In the genomic region with DNA sequence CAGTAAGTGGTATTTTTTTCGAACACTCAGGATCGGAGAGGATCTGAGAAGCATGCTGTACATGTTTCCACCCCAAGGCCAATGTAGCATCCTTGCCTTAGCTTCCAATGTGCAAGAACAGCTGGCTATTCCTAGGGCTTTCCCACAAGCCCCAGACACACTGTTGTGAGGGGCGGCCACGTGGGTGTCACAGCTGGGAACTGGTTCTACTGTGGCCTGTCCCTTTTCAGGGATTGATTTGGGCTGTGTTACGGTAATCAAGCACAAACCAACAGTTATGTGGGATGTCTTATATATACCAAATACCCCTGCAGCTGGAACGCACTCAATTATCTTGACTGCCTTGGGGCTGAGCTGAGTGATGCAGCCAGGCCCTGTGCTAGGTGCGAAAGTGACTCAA, we compare ENCODE assay signal across 28 cellular contexts.
"Had no signal": no experiment of that assay in that cellular context is flagged by ENCODE, and none has a peak within 500 bp of the region (broad histone marks: within the 10 kb centered on the region; RNA-seq: fewer than 3 reads in every experiment).

No MANE protein-coding gene starts in this region.

- H3K36me3 ChIP-seq: brain microvascular endothelial cell, gastroesophageal sphincter, left ventricle myocardium inferior, suprapubic skin, tibial artery, upper lobe of right lung had no signal

- H3K27me3 Mint-ChIP-seq: activated CD8-positive, alpha-beta T cell treated with anti-CD3 and anti-CD28 coated beads for 36 hours; activated T-helper 17 cell treated with anti-CD3 and anti-CD28 coated beads, Interleukin-2, amount 50 U/mL, for 72 hours; effector memory CD8-positive, alpha-beta T cell had no signal

- H3K27me3 ChIP-seq: brain microvascular endothelial cell, gastroesophageal sphincter, tibial artery, upper lobe of right lung had no signal

- H3K27ac ChIP-seq: brain microvascular endothelial cell, gastroesophageal sphincter, hepatocyte, left ventricle myocardium inferior, parathyroid adenoma, psoas muscle, suprapubic skin, tibial artery, upper lobe of right lung had no signal

- H3K9me3 Mint-ChIP-seq: effector memory CD8-positive, alpha-beta T cell; stimulated activated effector memory CD8-positive, alpha-beta T cell treated with anti-CD3 and anti-CD28 coated beads, Interleukin-12 subunit alpha, Interleukin-12 subunit beta, amount 100 ng/mL, for 72 hours had no signal

- H3K36me3 Mint-ChIP-seq: stimulated activated effector memory CD8-positive, alpha-beta T cell treated with anti-CD3 and anti-CD28 coated beads, Interleukin-12 subunit alpha, Interleukin-12 subunit beta, amount 100 ng/mL, for 72 hours had no signal

- H3K4me3 ChIP-seq: gastroesophageal sphincter, hepatocyte, left ventricle myocardium inferior, lung, psoas muscle, suprapubic skin, tibial artery, upper lobe of right lung had no signal

- DNase-seq: activated CD4-positive, alpha-beta T cell treated with anti-CD3 and anti-CD28 coated beads for 1 hour; activated CD4-positive, alpha-beta T cell treated with anti-CD3 and anti-CD28 coated beads, Interleukin-2, amount 50 U/mL, for 1 hour; activated CD8-positive, alpha-beta T cell treated with anti-CD3 and anti-CD28 coated beads for 36 hours; activated gamma-delta T cell treated with Interleukin-2 at 50 U/mL for 16 hours; activated naive CD4-positive, alpha-beta T cell treated with anti-CD3 and anti-CD28 coated beads, Interleukin-2, amount 50 U/mL, for 16 hours; activated T-cell treated with anti-CD3 and anti-CD28 coated beads, Interleukin-2, amount 50 U/mL, for 4 hours; amniotic stem cell; brain microvascular endothelial cell; cortex of kidney; effector memory CD8-positive, alpha-beta T cell; erythroblast; islet precursor cell; left ventricle myocardium inferior; occipital lobe; psoas muscle; right cardiac atrium; stimulated activated CD4-positive, alpha-beta T cell treated with anti-CD3 and anti-CD28 coated beads, Interleukin-2, amount 100 ng/mL, for 48 hours; T-helper 2 cell; tibial artery; upper lobe of right lung had no signal

- ATAC-seq: activated CD8-positive, alpha-beta T cell treated with anti-CD3 and anti-CD28 coated beads for 36 hours; activated T-cell treated with anti-CD3 and anti-CD28 coated beads, Interleukin-2, amount 50 U/mL, for 4 hours; activated T-helper 17 cell treated with anti-CD3 and anti-CD28 coated beads, Interleukin-2, amount 50 U/mL, for 72 hours; effector memory CD8-positive, alpha-beta T cell; gastroesophageal sphincter; psoas muscle; right cardiac atrium; stimulated activated effector memory CD8-positive, alpha-beta T cell treated with anti-CD3 and anti-CD28 coated beads, Interleukin-12 subunit alpha, Interleukin-12 subunit beta, amount 100 ng/mL, for 72 hours; upper lobe of right lung had no signal

- H3K9me3 ChIP-seq: gastroesophageal sphincter, left ventricle myocardium inferior, psoas muscle, suprapubic skin, tibial artery, upper lobe of right lung had no signal

- H3K27ac Mint-ChIP-seq: activated CD8-positive, alpha-beta T cell treated with anti-CD3 and anti-CD28 coated beads for 36 hours; activated T-helper 17 cell treated with anti-CD3 and anti-CD28 coated beads, Interleukin-2, amount 50 U/mL, for 72 hours; stimulated activated effector memory CD8-positive, alpha-beta T cell treated with anti-CD3 and anti-CD28 coated beads, Interleukin-12 subunit alpha, Interleukin-12 subunit beta, amount 100 ng/mL, for 72 hours had no signal

- H3K4me3 Mint-ChIP-seq: activated CD8-positive, alpha-beta T cell treated with anti-CD3 and anti-CD28 coated beads for 36 hours; activated T-cell treated with anti-CD3 and anti-CD28 coated beads, Interleukin-2, amount 50 U/mL, for 4 hours; activated T-helper 17 cell treated with anti-CD3 and anti-CD28 coated beads, Interleukin-2, amount 50 U/mL, for 72 hours; effector memory CD8-positive, alpha-beta T cell; neural crest cell; stimulated activated effector memory CD8-positive, alpha-beta T cell treated with anti-CD3 and anti-CD28 coated beads, Interleukin-12 subunit alpha, Interleukin-12 subunit beta, amount 100 ng/mL, for 72 hours had no signal
